ENCODE assay signal across 1 cellular context in genomic region chr20:17825949-17826843, GRCh38.
TF ChIP-seq lines count a peak whose summit lies in the region.

No MANE protein-coding gene starts in this region.

TF ChIP-seq in HepG2, 621 proteins besides CTCF, POLR2A, EP300 and RAD21 (continued from another document):
- TF ChIP-seq ZNF800 (CRISPR knock-in tag; IDR thresholded peaks at IDR 0.05) (no peak), TFAP4 (IDR thresholded peaks at IDR 0.05; ENCODE audit: borderline replicate concordance, low read depth) (no peak), MXD1 (CRISPR knock-in tag; IDR thresholded peaks at IDR 0.05) (no peak), MAFG (CRISPR knock-in tag; IDR thresholded peaks at IDR 0.05) (no peak)
